ENCODE assay signal across 1 cellular context in the genomic region with DNA sequence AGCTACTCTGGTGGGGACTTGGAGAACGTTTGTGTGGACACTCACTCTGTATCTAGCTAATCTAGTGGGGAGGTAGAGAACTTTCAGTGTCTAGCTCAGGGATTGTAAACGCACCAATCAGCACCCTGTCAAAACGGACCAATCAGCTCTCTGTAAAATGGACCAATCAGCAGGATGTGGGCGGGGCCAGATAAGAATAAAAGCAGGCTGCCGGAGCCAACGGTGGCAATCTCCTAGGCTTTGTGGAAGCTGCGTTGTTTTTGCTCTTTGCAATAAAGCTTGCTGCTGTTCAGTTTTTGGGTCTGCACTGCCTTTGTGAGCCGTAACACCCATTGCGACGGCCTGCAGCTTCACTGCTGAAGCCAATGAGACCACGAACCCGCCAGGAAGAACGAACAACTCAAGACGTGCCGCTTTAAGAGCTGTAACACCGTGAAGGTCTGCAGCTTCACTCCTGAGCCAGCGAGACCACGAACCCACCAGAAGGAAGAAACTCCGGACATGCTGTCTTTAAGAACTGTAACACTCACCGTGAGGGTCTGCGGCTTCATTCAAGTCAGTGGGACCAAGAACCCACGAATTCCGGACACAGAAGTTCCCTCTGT.
TF ChIP-seq lines count a peak whose summit lies in the region.

No MANE protein-coding gene starts in this region.

TF ChIP-seq in HEK293, 187 proteins besides CTCF, POLR2A, EP300 and RAD21:
- TF ChIP-seq SP2 (tag by site-specific recombination; IDR thresholded peaks at IDR 0.05), result peak; percentile 12; the same call in 1 of the 2 replicates
- TF ChIP-seq ZNF600 (tag by site-specific recombination; IDR thresholded peaks at IDR 0.05), result peak; percentile 48; the same call in 1 of the 2 replicates
